ENCODE assay signal across 8 cellular contexts in genomic region chr7:77800158-77800557, GRCh38.
A peak's percentile ranks its signal among the peaks of the same experiment; 100 is the strongest.
DNase-seq lines count a peak whose midpoint lies in the region; ATAC-seq, FAIRE-seq and TF ChIP-seq lines count a peak whose summit lies in the region.

No MANE protein-coding gene starts in this region.

- H3K9me3 ChIP-seq in neuron (ENCODE audit: low read length) = no peaks in the 10 kb centered on the region

- H3K4me3 ChIP-seq in GM12875 (ENCODE audit: low read depth, low read length) (peak overlapping the region; percentile 31), HL-60 (replicated peaks; ENCODE audit: insufficient read depth, low read length) (peak overlapping the region; percentile 99; the same call in 1 of the 2 replicates), neuron (ENCODE audit: low read length) (peak overlapping the region; percentile 87)

- H3K27ac ChIP-seq in HL-60 (replicated peaks) = no peak overlapping the region

- peaks cover 3% of the 10 kb centered on the region for H3K36me3 ChIP-seq in neuron (ENCODE audit: insufficient read depth, low read length)

- no peak for ATAC-seq in GM21786 (IDR thresholded peaks at IDR 0.05; ENCODE audit: unreplicated experiment)
- no peak for ATAC-seq in HG03342 (IDR thresholded peaks at IDR 0.05; ENCODE audit: unreplicated experiment)
- ATAC-seq in HG03159 (IDR thresholded peaks at IDR 0.05; ENCODE audit: unreplicated experiment) = no peak

- peaks cover 26% of the 10 kb centered on the region for H3K4me1 ChIP-seq in neuron (ENCODE audit: insufficient read depth, low read length)

- H2AFZ ChIP-seq in neuron (ENCODE audit: low read depth, low read length) = peak overlapping the region; percentile 74

- H3K27me3 ChIP-seq in HL-60 (ENCODE audit: insufficient read depth, poor library complexity, severe bottlenecking) = no peaks in the 10 kb centered on the region
- H3K27me3 ChIP-seq in neuron (ENCODE audit: insufficient read depth, low read length) = no peaks in the 10 kb centered on the region

- FAIRE-seq in RCC 7860 (lab: Jason Lieb, UNC) = no peak

- no peak for DNase-seq in HL-60 (ENCODE audit: low read depth in 1 of 2, low spot score in 1 of 2)
- peak; percentile 66 for DNase-seq in amniotic epithelial cell (ENCODE audit: low read depth)
- no peak for DNase-seq in RCC 7860 (ENCODE audit: low spot score)

- TF ChIP-seq CTCF in GM12875 (IDR thresholded peaks at IDR 0.05; ENCODE audit: borderline replicate concordance, insufficient read depth, low read depth, low read length) = no peak
- no peak for TF ChIP-seq CTCF in HL-60 (IDR thresholded peaks at IDR 0.05; ENCODE audit: insufficient read depth, low read length)

Comparison
In these comparisons a context has a peak if more than half of its experiments do, and no peak if none do; other contexts are left out.
1. H3K4me3 ChIP-seq: peak in every context shown above with its lines; median percentile 99 in HL-60; 87 in neuron; 31 in GM12875.